In genomic region chr11:128772814-128773213, GRCh38 we compare ENCODE assay signal across 9 cellular contexts.
DNase-seq lines count a peak whose midpoint lies in the region; TF ChIP-seq lines count a peak whose summit lies in the region.
"Had no signal": no experiment of that assay in that cellular context is flagged by ENCODE, and none has a peak within 500 bp of the region (broad histone marks: within the 10 kb centered on the region; RNA-seq: fewer than 3 reads in every experiment).

No MANE protein-coding gene starts in this region.

- no peaks in the 10 kb centered on the region for H3K9me3 Mint-ChIP-seq in activated CD4-positive, alpha-beta T cell treated with anti-CD3 and anti-CD28 coated beads, Interleukin-2, amount 10 ng/mL, durations not matched to agents 7 days and 5 days

- no peak overlapping the region for H3K4me3 Mint-ChIP-seq in activated CD4-positive, alpha-beta T cell treated with anti-CD3 and anti-CD28 coated beads, Interleukin-2, amount 10 ng/mL, durations not matched to agents 7 days and 5 days

- H3K27me3 Mint-ChIP-seq in activated CD4-positive, alpha-beta T cell treated with anti-CD3 and anti-CD28 coated beads, Interleukin-2, amount 10 ng/mL, durations not matched to agents 7 days and 5 days = no peaks in the 10 kb centered on the region

- 28 to 47% methylated on average over 12 of the region's 12 CpGs for WGBS in sigmoid colon, 2 donors

- CTCF ChIA-PET in activated CD4-positive, alpha-beta T cell treated with anti-CD3 and anti-CD28 coated beads, Interleukin-2, amount 10 ng/mL, durations not matched to agents 7 days and 5 days (lab: Charles Lee) = interaction anchor here (0.8 to 1.1 kb wide), 2 partner anchors 11 to 615 kb away, joined by 3 read pairs; no protein-coding TSS in a partner anchor

- H3K4me1 ChIP-seq in sigmoid colon = peaks cover 0 to 7% (median 3%) of the 10 kb centered on the region in 4 donors

- H3K27ac ChIP-seq in sigmoid colon = no peak overlapping the region
- H3K27ac ChIP-seq: epithelial cell of prostate had no signal

- peaks cover 81% of the 10 kb centered on the region for H3K36me3 Mint-ChIP-seq in activated CD4-positive, alpha-beta T cell treated with anti-CD3 and anti-CD28 coated beads, Interleukin-2, amount 10 ng/mL, durations not matched to agents 7 days and 5 days (ENCODE audit: low read depth)

- H3K9me3 ChIP-seq in sigmoid colon = no peaks in the 10 kb centered on the region

- no peak for TF ChIP-seq CTCF in sigmoid colon (IDR thresholded peaks at IDR 0.05)

- peaks cover 0 to 10% (median 4%) of the 10 kb centered on the region in 4 donors for H3K36me3 ChIP-seq in sigmoid colon

- H3K27me3 ChIP-seq in sigmoid colon = no peaks in the 10 kb centered on the region

- TF ChIP-seq POLR2A in sigmoid colon (IDR thresholded peaks at IDR 0.05) = no peak

- intact Hi-C loops in sigmoid colon (cut with DNase I) = no loop called here

- no peak for TF ChIP-seq EP300 in sigmoid colon (IDR thresholded peaks at IDR 0.05)

- no peak overlapping the region for H3K4me3 ChIP-seq in sigmoid colon

- peak overlapping the region; percentile 73 for H3K27ac Mint-ChIP-seq in activated CD4-positive, alpha-beta T cell treated with anti-CD3 and anti-CD28 coated beads, Interleukin-2, amount 10 ng/mL, durations not matched to agents 7 days and 5 days

- POLR2A ChIA-PET in activated CD4-positive, alpha-beta T cell treated with anti-CD3 and anti-CD28 coated beads, Interleukin-2, amount 10 ng/mL, durations not matched to agents 7 days and 5 days (lab: Charles Lee) = no interaction called here

- peaks cover 49% of the 10 kb centered on the region for H3K4me1 Mint-ChIP-seq in activated CD4-positive, alpha-beta T cell treated with anti-CD3 and anti-CD28 coated beads, Interleukin-2, amount 10 ng/mL, durations not matched to agents 7 days and 5 days

- DNase-seq in NAMALWA (ENCODE audit: low spot score) = peak; percentile 69
- DNase-seq in activated CD4-positive, alpha-beta T cell treated with anti-CD3 and anti-CD28 coated beads, Interleukin-2, amount 10 ng/mL, durations not matched to agents 7 days and 5 days = peak; percentile 31
- DNase-seq in germinal center (ENCODE audit: low spot score) = peak; percentile 70
- peak; percentile 27 to 29 for DNase-seq in stimulated activated CD8-positive, alpha-beta memory T cell treated with anti-CD3 and anti-CD28 coated beads, Interleukin-2, amount 100 ng/mL, for 1 hour (ENCODE audit: low read depth in 2 of 2)
- no peak for DNase-seq in NK-92 treated with Interleukin-12 subunit alpha and Interleukin-12 subunit beta, amount 100 ng/mL, for 24 hours (lab: John Stamatoyannopoulos, UW)
- no peak for DNase-seq in Kasumi-1 (lab: John Stamatoyannopoulos, UW)
- DNase-seq in sigmoid colon = no peak
- DNase-seq in NCI-H2107 (lab: John Stamatoyannopoulos, UW) = no peak

Comparison
In these comparisons a context has a peak if more than half of its experiments do, and no peak if none do; other contexts are left out.
1. DNase-seq: peak in NAMALWA (single experiment), activated CD4-positive, alpha-beta T cell treated with anti-CD3 and anti-CD28 coated beads, Interleukin-2, amount 10 ng/mL, durations not matched to agents 7 days and 5 days (single experiment), germinal center (single experiment) and stimulated activated CD8-positive, alpha-beta memory T cell treated with anti-CD3 and anti-CD28 coated beads, Interleukin-2, amount 100 ng/mL, for 1 hour (2 of 2); none in NK-92 treated with Interleukin-12 subunit alpha and Interleukin-12 subunit beta, amount 100 ng/mL, for 24 hours (single experiment), Kasumi-1 (0 of 2), sigmoid colon (single experiment) and NCI-H2107 (single experiment).